10 cellular contexts compared by ENCODE assay signal in genomic region chr3:98770261-98771039, GRCh38. TPM values are rescaled to one million over a fixed set of nuclear protein-coding genes. Genes with fewer than 3 reads are reported as not detected.
DNase-seq lines count a peak whose midpoint lies in the region; ATAC-seq and TF ChIP-seq lines count a peak whose summit lies in the region.
"Had no signal": no experiment of that assay in that cellular context is flagged by ENCODE, and none has a peak within 500 bp of the region (broad histone marks: within the 10 kb centered on the region; RNA-seq: fewer than 3 reads in every experiment).

No MANE protein-coding gene starts in this region.

- no peak overlapping the region for H3K4me3 Mint-ChIP-seq in activated CD8-positive, alpha-beta T cell treated with anti-CD3 and anti-CD28 coated beads for 36 hours
- peak overlapping the region in 6 of 10 donors; percentile 11 to 64 (median 32) for H3K4me3 Mint-ChIP-seq in naive thymus-derived CD8-positive, alpha-beta T cell
- no peak overlapping the region for H3K4me3 Mint-ChIP-seq in osteocyte (ENCODE audit: unreplicated experiment)
- H3K4me3 Mint-ChIP-seq: activated B cell treated with CpG ODN at 0.5 μM for 24 hours, neural progenitor cell had no signal

- CTCF ChIA-PET in activated CD8-positive, alpha-beta T cell treated with anti-CD3 and anti-CD28 coated beads for 36 hours (lab: Charles Lee), result no interaction called here

- H3K4me1 Mint-ChIP-seq in activated CD8-positive, alpha-beta T cell treated with anti-CD3 and anti-CD28 coated beads for 36 hours (ENCODE audit: low read depth), result no peaks in the 10 kb centered on the region
- peaks cover 0 to 10% (median 4%) of the 10 kb centered on the region in 4 donors for H3K4me1 Mint-ChIP-seq in naive thymus-derived CD8-positive, alpha-beta T cell
- peaks cover 6% of the 10 kb centered on the region for H3K4me1 Mint-ChIP-seq in osteocyte (ENCODE audit: unreplicated experiment)
- H3K4me1 Mint-ChIP-seq: activated B cell treated with CpG ODN at 0.5 μM for 24 hours, neural progenitor cell had no signal

- no peak overlapping the region for H3K27ac Mint-ChIP-seq in activated CD8-positive, alpha-beta T cell treated with anti-CD3 and anti-CD28 coated beads for 36 hours
- peak overlapping the region in 1 of 10 donors; percentile 6 for H3K27ac Mint-ChIP-seq in naive thymus-derived CD8-positive, alpha-beta T cell
- H3K27ac Mint-ChIP-seq in osteocyte (ENCODE audit: unreplicated experiment), result no peak overlapping the region
- H3K27ac Mint-ChIP-seq: activated B cell treated with CpG ODN at 0.5 μM for 24 hours, neural progenitor cell had no signal

- TF ChIP-seq CTCF in activated CD8-positive, alpha-beta T cell treated with anti-CD3 and anti-CD28 coated beads for 36 hours (IDR thresholded peaks at IDR 0.05), result no peak
- TF ChIP-seq CTCF in foreskin fibroblast (IDR thresholded peaks at IDR 0.05; ENCODE audit: low read depth, low read length) (no peak), osteocyte (IDR thresholded peaks at IDR 0.05) (no peak)

- H3K9me3 Mint-ChIP-seq in activated CD8-positive, alpha-beta T cell treated with anti-CD3 and anti-CD28 coated beads for 36 hours, result no peaks in the 10 kb centered on the region
- H3K9me3 Mint-ChIP-seq in naive thymus-derived CD8-positive, alpha-beta T cell, result no peaks in the 10 kb centered on the region
- H3K9me3 Mint-ChIP-seq in osteocyte (ENCODE audit: unreplicated experiment), result no peaks in the 10 kb centered on the region
- H3K9me3 Mint-ChIP-seq: activated B cell treated with CpG ODN at 0.5 μM for 24 hours, neural progenitor cell had no signal

- H3K36me3 Mint-ChIP-seq in activated CD8-positive, alpha-beta T cell treated with anti-CD3 and anti-CD28 coated beads for 36 hours (ENCODE audit: low read depth), result no peaks in the 10 kb centered on the region
- no peaks in the 10 kb centered on the region for H3K36me3 Mint-ChIP-seq in naive thymus-derived CD8-positive, alpha-beta T cell
- no peaks in the 10 kb centered on the region for H3K36me3 Mint-ChIP-seq in osteocyte (ENCODE audit: unreplicated experiment)
- H3K36me3 Mint-ChIP-seq: neural progenitor cell had no signal

- POLR2A ChIA-PET in activated CD8-positive, alpha-beta T cell treated with anti-CD3 and anti-CD28 coated beads for 36 hours (lab: Charles Lee), result no interaction called here
- POLR2A ChIA-PET in naive thymus-derived CD8-positive, alpha-beta T cell (lab: Charles Lee), result no interaction called here

- no peak overlapping the region for H3K4me3 ChIP-seq in foreskin fibroblast (ENCODE audit: low read depth in 1 of 2, low read length in 2 of 2)
- H3K4me3 ChIP-seq: neural progenitor cell had no signal

- intact Hi-C loops in activated CD8-positive, alpha-beta T cell treated with anti-CD3 and anti-CD28 coated beads for 36 hours (cut with micrococcal nuclease), result no loop called here

- ATAC-seq in GM18868 (IDR thresholded peaks at IDR 0.05; ENCODE audit: unreplicated experiment), result peak; percentile 81
- peak; percentile 65 for ATAC-seq in HG02759 (IDR thresholded peaks at IDR 0.05; ENCODE audit: unreplicated experiment)
- peak; percentile 45 for ATAC-seq in activated CD8-positive, alpha-beta T cell treated with anti-CD3 and anti-CD28 coated beads for 36 hours
- peak in 1 of 2 donors; percentile 40 for ATAC-seq in naive thymus-derived CD8-positive, alpha-beta T cell
- ATAC-seq in GM19328 (IDR thresholded peaks at IDR 0.05; ENCODE audit: unreplicated experiment), result no peak

- DNase-seq in activated CD8-positive, alpha-beta T cell treated with anti-CD3 and anti-CD28 coated beads for 36 hours, result peak; percentile 42
- peak in 3 of 10 donors; percentile 3 to 30 (median 14) for DNase-seq in naive thymus-derived CD8-positive, alpha-beta T cell
- DNase-seq in foreskin fibroblast, result no peak
- no peak for DNase-seq in glomerular visceral epithelial cell (ENCODE audit: extremely low spot score)
- DNase-seq in osteocyte (ENCODE audit: extremely low spot score, unreplicated experiment), result no peak
- DNase-seq: activated B cell treated with CpG ODN at 0.5 μM for 24 hours had no signal

- peaks cover 8% of the 10 kb centered on the region for H3K27me3 Mint-ChIP-seq in activated CD8-positive, alpha-beta T cell treated with anti-CD3 and anti-CD28 coated beads for 36 hours
- peaks cover 6 to 11% (median 9%) of the 10 kb centered on the region in 5 donors for H3K27me3 Mint-ChIP-seq in naive thymus-derived CD8-positive, alpha-beta T cell
- no peaks in the 10 kb centered on the region for H3K27me3 Mint-ChIP-seq in osteocyte (ENCODE audit: unreplicated experiment)

RNA-seq across cellular contexts. Expression of gene ST3GAL6, which starts 7.3 kb away (rescaled TPM):
- not detected for total RNA-seq in activated CD8-positive, alpha-beta T cell treated with anti-CD3 and anti-CD28 coated beads for 36 hours
- not detected for total RNA-seq in naive thymus-derived CD8-positive, alpha-beta T cell
- not detected for polyA plus RNA-seq in naive thymus-derived CD8-positive, alpha-beta T cell
- 4.4 and 8.0 TPM in 2 replicates for total RNA-seq in osteocyte
- total RNA-seq: activated B cell treated with CpG ODN at 0.5 μM for 24 hours had no signal

Comparison
In these comparisons a context has a peak if more than half of its experiments do, and no peak if none do; other contexts are left out.
1. H3K4me3 Mint-ChIP-seq: peak in naive thymus-derived CD8-positive, alpha-beta T cell (6 of 10); none in activated CD8-positive, alpha-beta T cell treated with anti-CD3 and anti-CD28 coated beads for 36 hours (single experiment) and osteocyte (single experiment).